Comparison of ENCODE assay signal across 21 cellular contexts in the genomic region with DNA sequence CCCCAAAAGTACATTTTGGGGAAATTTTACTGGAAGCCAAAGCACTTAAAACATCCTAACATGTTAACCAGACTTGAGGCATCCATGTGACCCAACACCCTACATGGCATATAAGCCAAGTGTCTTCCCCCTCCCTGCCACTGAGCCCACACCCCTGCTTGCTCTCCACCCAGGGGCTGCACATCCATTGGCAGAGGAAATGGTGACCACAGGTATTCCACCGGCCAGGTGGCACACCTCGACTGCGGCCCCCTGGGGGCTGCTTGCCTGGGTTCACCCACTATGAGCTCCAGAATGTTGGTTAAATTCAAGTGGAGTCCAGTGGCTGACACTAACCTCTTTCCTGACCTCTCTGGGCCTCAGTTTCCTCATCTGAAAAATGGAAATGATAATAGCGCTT.
DNase-seq lines count a peak whose midpoint lies in the region; TF ChIP-seq lines count a peak whose summit lies in the region.
"Had no signal": no experiment of that assay in that cellular context is flagged by ENCODE, and none has a peak within 500 bp of the region (broad histone marks: within the 10 kb centered on the region; RNA-seq: fewer than 3 reads in every experiment).

No MANE protein-coding gene starts in this region.

- peaks cover 8% of the 10 kb centered on the region for H3K27me3 Mint-ChIP-seq in nephron (ENCODE audit: low read depth)
- H3K27me3 Mint-ChIP-seq: CD4-positive, alpha-beta T cell had no signal

- H3K36me3 ChIP-seq in left ventricle myocardium inferior, result no peaks in the 10 kb centered on the region
- no peaks in the 10 kb centered on the region for H3K36me3 ChIP-seq in brain microvascular endothelial cell (replicated peaks)
- H3K36me3 ChIP-seq: BE2C; BLaER1 treated with 17β-estradiol and CSF1 and Interleukin-3, amounts not matched to agents 10 nM and 100 nM had no signal

- H3K4me1 ChIP-seq in left ventricle myocardium inferior, result peaks cover 10% of the 10 kb centered on the region
- H3K4me1 ChIP-seq: BE2C had no signal

- no peak overlapping the region for H3K4me3 ChIP-seq in left ventricle myocardium inferior
- no peak overlapping the region for H3K4me3 ChIP-seq in coronary artery
- no peak overlapping the region for H3K4me3 ChIP-seq in brain microvascular endothelial cell (ENCODE audit: low read depth, low read length)
- H3K4me3 ChIP-seq: BLaER1 treated with 17β-estradiol and CSF1 and Interleukin-3, amounts not matched to agents 10 nM and 100 nM; GM23248 had no signal

- H3K27ac ChIP-seq in left ventricle myocardium inferior (replicated peaks), result no peak overlapping the region
- H3K27ac ChIP-seq in coronary artery, result no peak overlapping the region
- no peak overlapping the region for H3K27ac ChIP-seq in brain microvascular endothelial cell
- H3K27ac ChIP-seq: 22Rv1; BLaER1 treated with 17β-estradiol and CSF1 and Interleukin-3, amounts not matched to agents 10 nM and 100 nM; GM23248 had no signal

- intact Hi-C loops in cardiac septum (cut with DNase I), result no loop called here
- intact Hi-C loops in left ventricle myocardium inferior (cut with micrococcal nuclease), result no loop called here

- H3K9me3 ChIP-seq in left ventricle myocardium inferior (replicated peaks), result peaks cover 15% of the 10 kb centered on the region
- H3K9me3 ChIP-seq: BE2C had no signal

- H3K4me1 Mint-ChIP-seq in nephron, result peaks cover 11% of the 10 kb centered on the region
- H3K4me1 Mint-ChIP-seq: CD8-positive, alpha-beta memory T cell had no signal

- no peak for TF ChIP-seq CTCF in left ventricle myocardium inferior (IDR thresholded peaks at IDR 0.05; ENCODE audit: borderline replicate concordance)
- TF ChIP-seq CTCF in coronary artery (IDR thresholded peaks at IDR 0.05), result no peak
- TF ChIP-seq CTCF in nephron (IDR thresholded peaks at IDR 0.05; ENCODE audit: unreplicated experiment in 3 of 3), result no peak
- no peak for TF ChIP-seq CTCF in brain microvascular endothelial cell (IDR thresholded peaks at IDR 0.05; ENCODE audit: low read depth, low read length, missing control alignments)

- H3K4me3 Mint-ChIP-seq in nephron, result no peak overlapping the region
- H3K4me3 Mint-ChIP-seq: CD14-positive monocyte; CD4-positive, alpha-beta T cell; CD8-positive, alpha-beta memory T cell had no signal

- no peaks in the 10 kb centered on the region for H3K36me3 Mint-ChIP-seq in nephron (ENCODE audit: low read depth)
- H3K36me3 Mint-ChIP-seq: CD14-positive monocyte had no signal

- H3K9me3 Mint-ChIP-seq in nephron, result peaks cover 14% of the 10 kb centered on the region
- H3K9me3 Mint-ChIP-seq: CD4-positive, alpha-beta T cell had no signal

- in situ Hi-C loops in brain microvascular endothelial cell (cut with HindIII; ENCODE audit: low pct_ligation_motif_present, low sequenced_read_pairs), result no loop called here

- DNase-seq in cardiac septum (ENCODE audit: low spot score) (peak; percentile 20), left ventricle myocardium inferior (no peak), coronary artery (ENCODE audit: low spot score) (peak; percentile 29), NCI-H526 treated with DMSO at 0.1 percent for 48 hours (lab: John Stamatoyannopoulos, UW) (no peak), brain microvascular endothelial cell (no peak)
- DNase-seq in stimulated activated CD4-positive, alpha-beta T cell treated with anti-CD3 and anti-CD28 coated beads, Interleukin-1b, Interleukin-23, amount 100 ng/mL, for 48 hours, result no peak
- DNase-seq: AML-193; BE2C; CD4-positive, alpha-beta T cell; CD8-positive, alpha-beta memory T cell; DMS 273 treated with DMSO at 0.1 percent for 48 hours; DMS53; DMS79 treated with DMSO at 0.1 percent for 48 hours; GF-D8; GM23248; H7; HCEC 1CT had no signal

- H3K27me3 ChIP-seq in left ventricle myocardium inferior (ENCODE audit: low read depth) (no peaks in the 10 kb centered on the region), brain microvascular endothelial cell (replicated peaks) (no peaks in the 10 kb centered on the region)
- H3K27me3 ChIP-seq: BE2C; BLaER1 treated with 17β-estradiol and CSF1 and Interleukin-3, amounts not matched to agents 10 nM and 100 nM had no signal

- H3K27ac Mint-ChIP-seq in nephron, result peak overlapping the region in 2 of 3 experiments; percentile 19 to 85
- H3K27ac Mint-ChIP-seq: CD14-positive monocyte; CD4-positive, alpha-beta T cell; CD8-positive, alpha-beta memory T cell had no signal

Comparison
In these comparisons a context has a peak if more than half of its experiments do, and no peak if none do; other contexts are left out.
1. DNase-seq: peak in cardiac septum (single experiment) and coronary artery (single experiment); none in left ventricle myocardium inferior (single experiment), NCI-H526 treated with DMSO at 0.1 percent for 48 hours (single experiment), stimulated activated CD4-positive, alpha-beta T cell treated with anti-CD3 and anti-CD28 coated beads, Interleukin-1b, Interleukin-23, amount 100 ng/mL, for 48 hours (single experiment) and brain microvascular endothelial cell (single experiment).